In genomic region chrX:154401918-154402621, GRCh38 we compare ENCODE assay signal across 9 cellular contexts. TPM values are rescaled to one million over a fixed set of nuclear protein-coding genes. Genes with fewer than 3 reads are reported as not detected.
DNase-seq lines count a peak whose midpoint lies in the region; ATAC-seq, FAIRE-seq and TF ChIP-seq lines count a peak whose summit lies in the region.
"Had no signal": no experiment of that assay in that cellular context is flagged by ENCODE, and none has a peak within 500 bp of the region (broad histone marks: within the 10 kb centered on the region; RNA-seq: fewer than 3 reads in every experiment).

No MANE protein-coding gene starts in this region.

- CTCF ChIA-PET in K562 (lab: Yijun Ruan, JAX; ENCODE audit: low intra/inter-chr PET ratio), result no interaction called here

- no TSS peak for BruUV-seq in K562 (replicated peaks; lab: Mats Ljungman, UMichigan)

- H2AFZ ChIP-seq in K562 (ENCODE audit: low read depth, low read length), result no peak overlapping the region

- FAIRE-seq in K562 (lab: Jason Lieb, UNC), result peak; percentile 56

- ATAC-seq in K562 (peak; percentile 3; the same call in 1 of the 3 replicates), psoas muscle (no peak)
- ATAC-seq: sciatic nerve had no signal

- no peaks in the 10 kb centered on the region for H3K9me3 Mint-ChIP-seq in T-helper 2 cell treated with Interferon-gamma antibody and Interleukin-4, amounts not matched to agents 5 μg/mL and 100 μg/mL, for 36 hours

- H3K9me1 ChIP-seq in K562 (ENCODE audit: control insufficient read depth, insufficient read depth, low read length), result no peaks in the 10 kb centered on the region

- no peak overlapping the region for H3K4me2 ChIP-seq in K562 (ENCODE audit: insufficient read depth, low read length)

- H3K4me1 ChIP-seq in K562 (replicated peaks in 1 of 2; ENCODE audit: control insufficient read depth in 2 of 2, insufficient read depth in 2 of 2, low read length in 2 of 2) (peaks cover 5 to 19% of the 10 kb centered on the region in 2 experiments; a peak in 3 of 5 replicates), psoas muscle (no peaks in the 10 kb centered on the region), tibial artery (peaks cover 0 to 19% (median 12%) of the 10 kb centered on the region in 4 donors)

- H3K79me2 ChIP-seq in K562 (ENCODE audit: control insufficient read depth, insufficient read depth, low read length), result peaks cover 39% of the 10 kb centered on the region

- no peaks in the 10 kb centered on the region; the same call in 1 of the 2 replicates for H3K9me3 ChIP-seq in K562 (replicated peaks; ENCODE audit: control insufficient read depth, insufficient read depth, low read depth, low read length)
- no peaks in the 10 kb centered on the region for H3K9me3 ChIP-seq in psoas muscle
- no peaks in the 10 kb centered on the region for H3K9me3 ChIP-seq in tibial artery

- H3K4me3 ChIP-seq in K562, result no peak overlapping the region
- H3K4me3 ChIP-seq in psoas muscle, result no peak overlapping the region
- H3K4me3 ChIP-seq in tibial artery, result no peak overlapping the region

- no peak overlapping the region; a peak in 1 of 4 replicates for H3K9ac ChIP-seq in K562 (ENCODE audit: insufficient read depth in 1 of 2, low read depth in 2 of 2, low read length in 2 of 2)

- H3K4me3 Mint-ChIP-seq in T-helper 2 cell treated with Interferon-gamma antibody and Interleukin-4, amounts not matched to agents 5 μg/mL and 100 μg/mL, for 36 hours, result no peak overlapping the region

- no peak for TF ChIP-seq RAD21 in K562 (CRISPR knock-in tag; conservative IDR thresholded peaks at IDR 0.05 in 1 of 2, IDR thresholded peaks at IDR 0.05 in 1 of 2)

- peaks cover 4% of the 10 kb centered on the region for H3K27me3 Mint-ChIP-seq in T-helper 2 cell treated with Interferon-gamma antibody and Interleukin-4, amounts not matched to agents 5 μg/mL and 100 μg/mL, for 36 hours (ENCODE audit: low read depth)

- H3K36me3 ChIP-seq in K562 (ENCODE audit: control insufficient read depth, insufficient read depth, low read length) (peaks cover 35% of the 10 kb centered on the region), psoas muscle (ENCODE audit: insufficient read depth in 1 of 2, low read depth in 1 of 2) (peaks cover 3 to 46% of the 10 kb centered on the region in 2 donors), tibial artery (peaks cover 15 to 24% (median 23%) of the 10 kb centered on the region in 3 donors)

- no peak for TF ChIP-seq POLR2A in K562 (conservative IDR thresholded peaks at IDR 0.05)

- H3K27ac Mint-ChIP-seq in T-helper 2 cell treated with Interferon-gamma antibody and Interleukin-4, amounts not matched to agents 5 μg/mL and 100 μg/mL, for 36 hours, result peak overlapping the region; percentile 8

- POLR2A ChIA-PET in K562 (lab: Yijun Ruan, JAX), result interaction anchor here (0.5 to 6.0 kb wide), 14 partner anchors 8 to 453 kb away, joined by 3 to 85 read pairs (median 4); partner anchors contain the start of genes ATP6AP1, DNASE1L1, EMD and LAGE3

- intact Hi-C loops in K562 (cut with micrococcal nuclease), result no loop called here
- intact Hi-C loops in psoas muscle (cut with DNase I), result no loop called here
- intact Hi-C loops in tibial artery (cut with DNase I; ENCODE audit: low total_unique reads), result loop anchor here (5.0 kb wide), 1 partner anchor 130 kb away; no protein-coding TSS in a partner anchor

- peaks cover 31% of the 10 kb centered on the region for H3K36me3 Mint-ChIP-seq in T-helper 2 cell treated with Interferon-gamma antibody and Interleukin-4, amounts not matched to agents 5 μg/mL and 100 μg/mL, for 36 hours (ENCODE audit: low read depth)

- H3K27me3 ChIP-seq in K562 (ENCODE audit: control insufficient read depth in 2 of 2, insufficient read depth in 2 of 2, low read length in 2 of 2) (no peaks in the 10 kb centered on the region), psoas muscle (ENCODE audit: insufficient read depth in 3 of 3, low read length in 2 of 3) (no peaks in the 10 kb centered on the region), tibial artery (no peaks in the 10 kb centered on the region)

- H3K27ac ChIP-seq in K562 (ENCODE audit: extremely low read depth, low read depth, low read length) (peak overlapping the region; percentile 36; the same call in 1 of the 3 replicates), psoas muscle (peak overlapping the region; percentile 33), tibial artery (no peak overlapping the region)

- TF ChIP-seq CTCF in K562 (IDR thresholded peaks at IDR 0.05 in 2 of 3, conservative IDR thresholded peaks at IDR 0.05 in 1 of 3; ENCODE audit: insufficient read depth in 2 of 3, low read depth in 1 of 3, low read length in 3 of 3), result no peak
- no peak for TF ChIP-seq CTCF in psoas muscle (IDR thresholded peaks at IDR 0.05)
- TF ChIP-seq CTCF in tibial artery (IDR thresholded peaks at IDR 0.05), result no peak

- 37% methylated on average over 6 of the region's 6 CpGs for WGBS in K562 (ENCODE audit: insufficient coverage, low coverage, missing lambda C conversion rate)
- WGBS in psoas muscle, 3 donors, result 36 to 51% (median 45%) methylated on average over 6 of the region's 6 CpGs

- no peak for DNase-seq in T-helper 2 cell treated with Interferon-gamma antibody and Interleukin-4, amounts not matched to agents 5 μg/mL and 100 μg/mL, for 36 hours (ENCODE audit: low spot score)
- no peak for DNase-seq in T-helper 2 cell
- DNase-seq in NCI-H1092 treated with DMSO at 0.1 percent for 48 hours (lab: John Stamatoyannopoulos, UW), result peak; percentile 81
- DNase-seq in K562 (ENCODE audit: extremely low read depth in 1 of 4, low spot score in 3 of 4), result no peak
- DNase-seq in psoas muscle, result no peak
- DNase-seq in activated gamma-delta T cell (lab: John Stamatoyannopoulos, UW), result no peak
- DNase-seq in SW 1271 (lab: John Stamatoyannopoulos, UW), result no peak
- DNase-seq in tibial artery, result no peak

- peaks cover 13% of the 10 kb centered on the region for H4K20me1 ChIP-seq in K562 (replicated peaks; ENCODE audit: control insufficient read depth, insufficient read depth, low read length)

- TF ChIP-seq EP300 in K562 (IDR thresholded peaks at IDR 0.05; ENCODE audit: low read length), result no peak

- H3K4me1 Mint-ChIP-seq in T-helper 2 cell treated with Interferon-gamma antibody and Interleukin-4, amounts not matched to agents 5 μg/mL and 100 μg/mL, for 36 hours (ENCODE audit: low read depth), result peaks cover 7% of the 10 kb centered on the region

- in situ Hi-C loops in K562 (cut with MboI), result loop anchor here (10.0 kb wide), 1 partner anchor 133 kb away; no protein-coding TSS in a partner anchor

RNA-seq across cellular contexts. Expression of gene RPL10, which starts 3.9 kb away (rescaled TPM):
- total RNA-seq in K562 (2011; cell fraction: chromatin; rRNA removed; ENCODE audit: low replicate concordance), result 652 and 1,355 TPM in 2 replicates
- total RNA-seq in K562 (2011; cell fraction: nucleolus; rRNA removed), result 1,356 and 1,561 TPM in 2 replicates
- total RNA-seq in K562 (2011; cell fraction: nucleoplasm; rRNA removed), result 1,670 and 2,786 TPM in 2 replicates
- 4,111 and 4,705 TPM in 2 replicates for total RNA-seq in K562 (2014; rRNA removed)
- total RNA-seq in K562 (2014; rRNA removed; fragmentation: Illumina TruSeq; extraction: Trizol), result 3,682 and 4,010 TPM in 2 replicates
- total RNA-seq in K562 (2015; rRNA removed; fragmentation: Illumina TruSeq; extraction: Trizol), result 3,735 and 3,774 TPM in 2 replicates
- 4,299 and 4,408 TPM in 2 replicates for total RNA-seq in K562 (2021)
- polyA plus RNA-seq in K562 (2011; rRNA removed), result 5,297 and 6,545 TPM in 2 replicates
- polyA plus RNA-seq in K562 (2011; cell fraction: cytosol; rRNA removed), result 7,052 and 10,074 TPM in 2 replicates
- 3,562 and 5,028 TPM in 2 replicates for polyA plus RNA-seq in K562 (2011; cell fraction: nucleus; rRNA removed)
- 5,208 and 8,851 TPM in 2 replicates for polyA plus RNA-seq in K562 (2012)
- 6,119 and 7,432 TPM in 2 replicates for polyA plus RNA-seq in K562 (2014; fragmentation: Illumina TruSeq; extraction: Trizol)
- 1,000 to 10,000 TPM; 5,014 to 7,600 TPM for polyA plus RNA-seq in K562 (2014; fragmentation: Nextera tagmentation; extraction: Ambion mirVana)
- 6,193 and 7,323 TPM in 2 replicates for polyA plus RNA-seq in K562 (2014; rRNA removed)
- 1,451 and 1,523 TPM in 2 replicates for polyA minus RNA-seq in K562 (2011; rRNA and poly(A)+ RNA removed)
- polyA minus RNA-seq in K562 (2011; cell fraction: cytosol; rRNA and poly(A)+ RNA removed), result 1,578 and 1,804 TPM in 2 replicates
- polyA minus RNA-seq in K562 (2011; cell fraction: nucleus; rRNA and poly(A)+ RNA removed), result 368 and 622 TPM in 2 replicates
- 1,000 to 10,000 TPM; 1,403 to 2,633 (median 2,325) TPM for total RNA-seq in psoas muscle
- polyA plus RNA-seq in psoas muscle, result 1,000 to 10,000 TPM; 4,938 to 5,433 (median 5,248) TPM

RNA-seq across cellular contexts. Expression of gene DNASE1L1, which starts 7.0 kb away (rescaled TPM):
- 14.4 and 29.9 TPM in 2 replicates for total RNA-seq in K562 (2011; cell fraction: chromatin; rRNA removed; ENCODE audit: low replicate concordance)
- 32.4 and 37.9 TPM in 2 replicates for total RNA-seq in K562 (2011; cell fraction: nucleolus; rRNA removed)
- total RNA-seq in K562 (2011; cell fraction: nucleoplasm; rRNA removed), result 24.0 and 27.8 TPM in 2 replicates
- 12.4 and 16.4 TPM in 2 replicates for total RNA-seq in K562 (2014; rRNA removed)
- 5.7 and 5.9 TPM in 2 replicates for total RNA-seq in K562 (2014; rRNA removed; fragmentation: Illumina TruSeq; extraction: Trizol)
- 4.9 and 5.5 TPM in 2 replicates for total RNA-seq in K562 (2015; rRNA removed; fragmentation: Illumina TruSeq; extraction: Trizol)
- total RNA-seq in K562 (2021), result 10.9 and 11.2 TPM in 2 replicates
- polyA plus RNA-seq in K562 (2011; rRNA removed), result 12.6 and 14.8 TPM in 2 replicates
- polyA plus RNA-seq in K562 (2011; cell fraction: cytosol; rRNA removed), result 18.6 and 34.4 TPM in 2 replicates
- polyA plus RNA-seq in K562 (2011; cell fraction: nucleus; rRNA removed), result 18.8 and 31.1 TPM in 2 replicates
- 14.5 and 24.0 TPM in 2 replicates for polyA plus RNA-seq in K562 (2012)
- polyA plus RNA-seq in K562 (2014; fragmentation: Illumina TruSeq; extraction: Trizol), result 7.9 and 12.9 TPM in 2 replicates
- polyA plus RNA-seq in K562 (2014; fragmentation: Nextera tagmentation; extraction: Ambion mirVana), result under 1 TPM; 0.73 to 0.74 TPM
- polyA plus RNA-seq in K562 (2014; rRNA removed), result 11.6 and 16.4 TPM in 2 replicates
- polyA minus RNA-seq in K562 (2011; rRNA and poly(A)+ RNA removed), result 5.2 and 6.9 TPM in 2 replicates
- polyA minus RNA-seq in K562 (2011; cell fraction: cytosol; rRNA and poly(A)+ RNA removed), result 8.1 and 9.3 TPM in 2 replicates
- 4.7 and 6.1 TPM in 2 replicates for polyA minus RNA-seq in K562 (2011; cell fraction: nucleus; rRNA and poly(A)+ RNA removed)
- total RNA-seq in psoas muscle, result 100 to 1,000 TPM in 2 of 4 donors, 10 to 100 TPM in 2; 72.6 to 149 (median 111) TPM
- polyA plus RNA-seq in psoas muscle, result 10 to 100 TPM; 42.2 to 75.1 (median 71.1) TPM

RNA-seq across cellular contexts. Expression of gene TAFAZZIN, which starts 9.3 kb away (rescaled TPM):
- total RNA-seq in K562 (2011; cell fraction: chromatin; rRNA removed; ENCODE audit: low replicate concordance), result 68.1 and 155 TPM in 2 replicates
- 126 and 130 TPM in 2 replicates for total RNA-seq in K562 (2011; cell fraction: nucleolus; rRNA removed)
- 84.5 and 90.6 TPM in 2 replicates for total RNA-seq in K562 (2011; cell fraction: nucleoplasm; rRNA removed)
- total RNA-seq in K562 (2014; rRNA removed) (20.2 and 33.7 TPM in 2 replicates), K562 (2014; rRNA removed; fragmentation: Illumina TruSeq; extraction: Trizol) (10.7 and 11.3 TPM in 2 replicates), K562 (2015; rRNA removed; fragmentation: Illumina TruSeq; extraction: Trizol) (15.6 and 17.1 TPM in 2 replicates), K562 (2021) (29.6 and 32.2 TPM in 2 replicates), psoas muscle (10 to 100 TPM; 17.7 to 25.5 (median 23.6) TPM)
- polyA plus RNA-seq in K562 (2011; rRNA removed) (24.0 and 39.6 TPM in 2 replicates), K562 (2014; fragmentation: Illumina TruSeq; extraction: Trizol) (20.2 and 25.0 TPM in 2 replicates), K562 (2014; fragmentation: Nextera tagmentation; extraction: Ambion mirVana) (under 1 TPM; 0.49 to 0.64 TPM), K562 (2014; rRNA removed) (33.6 and 40.7 TPM in 2 replicates), psoas muscle (10 to 100 TPM; 19.2 to 21.8 (median 20.7) TPM)
- 24.2 and 26.2 TPM in 2 replicates for polyA plus RNA-seq in K562 (2011; cell fraction: cytosol; rRNA removed)
- 415 and 432 TPM in 2 replicates for polyA plus RNA-seq in K562 (2011; cell fraction: nucleus; rRNA removed)
- 21.3 and 52.8 TPM in 2 replicates for polyA plus RNA-seq in K562 (2012)
- 7.7 and 17.0 TPM in 2 replicates for polyA minus RNA-seq in K562 (2011; rRNA and poly(A)+ RNA removed)
- 8.3 and 13.7 TPM in 2 replicates for polyA minus RNA-seq in K562 (2011; cell fraction: cytosol; rRNA and poly(A)+ RNA removed)
- polyA minus RNA-seq in K562 (2011; cell fraction: nucleus; rRNA and poly(A)+ RNA removed), result 45.6 and 52.2 TPM in 2 replicates

RNA-seq across cellular contexts. Expression of gene EMD, which starts 23.0 kb away (rescaled TPM):
- 41.8 and 93.2 TPM in 2 replicates for total RNA-seq in K562 (2011; cell fraction: chromatin; rRNA removed; ENCODE audit: low replicate concordance)
- 88.9 and 97.4 TPM in 2 replicates for total RNA-seq in K562 (2011; cell fraction: nucleolus; rRNA removed)
- total RNA-seq in K562 (2011; cell fraction: nucleoplasm; rRNA removed), result 70.5 and 73.6 TPM in 2 replicates
- total RNA-seq in K562 (2014; rRNA removed), result 32.9 and 36.2 TPM in 2 replicates
- 37.5 and 38.3 TPM in 2 replicates for total RNA-seq in K562 (2014; rRNA removed; fragmentation: Illumina TruSeq; extraction: Trizol)
- total RNA-seq in K562 (2015; rRNA removed; fragmentation: Illumina TruSeq; extraction: Trizol), result 61.9 and 67.8 TPM in 2 replicates
- total RNA-seq in K562 (2021), result 124 and 135 TPM in 2 replicates
- 77.4 and 81.2 TPM in 2 replicates for polyA plus RNA-seq in K562 (2011; rRNA removed)
- polyA plus RNA-seq in K562 (2011; cell fraction: cytosol; rRNA removed), result 100.0 and 121 TPM in 2 replicates
- 238 and 242 TPM in 2 replicates for polyA plus RNA-seq in K562 (2011; cell fraction: nucleus; rRNA removed)
- polyA plus RNA-seq in K562 (2012), result 125 and 134 TPM in 2 replicates
- 177 and 206 TPM in 2 replicates for polyA plus RNA-seq in K562 (2014; fragmentation: Illumina TruSeq; extraction: Trizol)
- 1 to 10 TPM; 2.3 to 3.1 TPM for polyA plus RNA-seq in K562 (2014; fragmentation: Nextera tagmentation; extraction: Ambion mirVana)
- polyA plus RNA-seq in K562 (2014; rRNA removed), result 86.7 and 110 TPM in 2 replicates
- polyA minus RNA-seq in K562 (2011; rRNA and poly(A)+ RNA removed), result 24.0 and 43.3 TPM in 2 replicates
- polyA minus RNA-seq in K562 (2011; cell fraction: cytosol; rRNA and poly(A)+ RNA removed), result 51.3 and 57.9 TPM in 2 replicates
- polyA minus RNA-seq in K562 (2011; cell fraction: nucleus; rRNA and poly(A)+ RNA removed), result 28.5 and 40.8 TPM in 2 replicates
- 10 to 100 TPM; 61.1 to 78.2 (median 66.5) TPM for total RNA-seq in psoas muscle
- polyA plus RNA-seq in psoas muscle, result 100 to 1,000 TPM in 1 of 3 donors, 10 to 100 TPM in 2; 91.6 to 101 (median 94.9) TPM

RNA-seq across cellular contexts. Expression of gene ATP6AP1, which starts 26.4 kb away (rescaled TPM):
- total RNA-seq in K562 (2011; cell fraction: chromatin; rRNA removed; ENCODE audit: low replicate concordance), result 70.8 and 156 TPM in 2 replicates
- 194 and 228 TPM in 2 replicates for total RNA-seq in K562 (2011; cell fraction: nucleolus; rRNA removed)
- total RNA-seq in K562 (2011; cell fraction: nucleoplasm; rRNA removed), result 158 and 184 TPM in 2 replicates
- 52.9 and 56.2 TPM in 2 replicates for total RNA-seq in K562 (2014; rRNA removed)
- 26.5 and 30.1 TPM in 2 replicates for total RNA-seq in K562 (2014; rRNA removed; fragmentation: Illumina TruSeq; extraction: Trizol)
- 47.3 and 50.0 TPM in 2 replicates for total RNA-seq in K562 (2015; rRNA removed; fragmentation: Illumina TruSeq; extraction: Trizol)
- 75.6 and 81.4 TPM in 2 replicates for total RNA-seq in K562 (2021)
- 60.7 and 93.2 TPM in 2 replicates for polyA plus RNA-seq in K562 (2011; rRNA removed)
- polyA plus RNA-seq in K562 (2011; cell fraction: cytosol; rRNA removed), result 177 and 195 TPM in 2 replicates
- polyA plus RNA-seq in K562 (2011; cell fraction: nucleus; rRNA removed), result 93.6 and 94.2 TPM in 2 replicates
- 82.8 and 171 TPM in 2 replicates for polyA plus RNA-seq in K562 (2012)
- polyA plus RNA-seq in K562 (2014; fragmentation: Illumina TruSeq; extraction: Trizol), result 90.5 and 100 TPM in 2 replicates
- 10 to 100 TPM in 1 of 2 experiments, 1 to 10 TPM in 1; 8.3 to 12.3 TPM for polyA plus RNA-seq in K562 (2014; fragmentation: Nextera tagmentation; extraction: Ambion mirVana)
- 67.1 and 72.0 TPM in 2 replicates for polyA plus RNA-seq in K562 (2014; rRNA removed)
- polyA minus RNA-seq in K562 (2011; rRNA and poly(A)+ RNA removed), result 48.9 and 56.6 TPM in 2 replicates
- polyA minus RNA-seq in K562 (2011; cell fraction: cytosol; rRNA and poly(A)+ RNA removed), result 78.1 and 123 TPM in 2 replicates
- 13.7 and 29.0 TPM in 2 replicates for polyA minus RNA-seq in K562 (2011; cell fraction: nucleus; rRNA and poly(A)+ RNA removed)
- total RNA-seq in psoas muscle, result 10 to 100 TPM; 34.1 to 38.6 (median 34.5) TPM
- polyA plus RNA-seq in psoas muscle, result 10 to 100 TPM; 28.3 to 37.1 (median 31.0) TPM

Comparison
In these comparisons a context has a peak if more than half of its experiments do, and no peak if none do; other contexts are left out.
1. H3K27ac ChIP-seq: peak in K562 (single experiment) and psoas muscle (single experiment); none in tibial artery (0 of 2).